9 cellular contexts compared by ENCODE assay signal in the genomic region with DNA sequence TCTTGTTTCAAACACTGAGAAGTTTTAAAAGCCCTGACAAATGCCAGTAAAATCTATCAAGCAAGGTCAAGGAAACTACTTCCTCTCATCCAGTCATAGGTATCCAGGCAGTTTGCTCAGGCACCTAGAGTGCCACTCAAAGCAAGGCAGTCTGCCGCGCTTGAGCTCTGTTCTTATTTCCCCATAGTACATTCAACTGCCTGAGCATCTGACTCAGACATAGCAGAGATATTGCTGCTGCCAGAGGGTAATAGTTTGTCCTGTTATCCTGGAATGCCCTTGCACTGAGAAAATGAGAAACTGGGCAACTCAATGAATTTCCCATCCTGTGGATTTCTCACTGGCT.
DNase-seq lines count a peak whose midpoint lies in the region; ATAC-seq and TF ChIP-seq lines count a peak whose summit lies in the region.
"Had no signal": no experiment of that assay in that cellular context is flagged by ENCODE, and none has a peak within 500 bp of the region (broad histone marks: within the 10 kb centered on the region; RNA-seq: fewer than 3 reads in every experiment).

No MANE protein-coding gene starts in this region.

- TF ChIP-seq CTCF in RWPE2 (IDR thresholded peaks at IDR 0.05; ENCODE audit: poor library complexity, severe bottlenecking) (no peak), fibroblast of mammary gland (conservative IDR thresholded peaks at IDR 0.05; ENCODE audit: control insufficient read depth, insufficient read depth, low read depth, low read length) (no peak)

- DNase-seq in DMS79 (lab: John Stamatoyannopoulos, UW), result peak; percentile 0
- no peak for DNase-seq in DMS79 treated with DMSO at 0.1 percent for 48 hours (lab: John Stamatoyannopoulos, UW)
- no peak for DNase-seq in RWPE2 (ENCODE audit: low spot score)
- DNase-seq in fibroblast of mammary gland (ENCODE audit: low read depth), result peak; percentile 38
- peak; percentile 33 for DNase-seq in pons (ENCODE audit: low spot score)
- no peak for DNase-seq in T-helper 9 cell
- DNase-seq: 8988T had no signal

- H3K4me3 ChIP-seq in RWPE2 (ENCODE audit: severe bottlenecking) (no peak overlapping the region), fibroblast of mammary gland (ENCODE audit: control insufficient read depth, low read depth, low read length) (no peak overlapping the region)

- H3K36me3 ChIP-seq in RWPE2 (ENCODE audit: low read depth), result no peaks in the 10 kb centered on the region

- H3K9me3 ChIP-seq in RWPE2 (ENCODE audit: severe bottlenecking), result no peaks in the 10 kb centered on the region

- ATAC-seq in RWPE2 (ENCODE audit: low read depth), result peak; percentile 93
- ATAC-seq in HG02840 (IDR thresholded peaks at IDR 0.05; ENCODE audit: low FRiP score, unreplicated experiment), result no peak
- no peak for ATAC-seq in GM21381 (IDR thresholded peaks at IDR 0.05; ENCODE audit: unreplicated experiment)

- H3K27ac ChIP-seq in RWPE2 (ENCODE audit: poor library complexity, severe bottlenecking), result no peak overlapping the region

- no peaks in the 10 kb centered on the region for H3K4me1 ChIP-seq in RWPE2 (ENCODE audit: insufficient read depth, poor library complexity, severe bottlenecking)

- H3K27me3 ChIP-seq in RWPE2 (ENCODE audit: insufficient read depth, poor library complexity, severe bottlenecking), result peaks cover 9% of the 10 kb centered on the region

Comparison
In these comparisons a context has a peak if more than half of its experiments do, and no peak if none do; other contexts are left out.
1. DNase-seq: peak in DMS79 (single experiment), fibroblast of mammary gland (single experiment) and pons (single experiment); none in DMS79 treated with DMSO at 0.1 percent for 48 hours (single experiment), RWPE2 (single experiment) and T-helper 9 cell (single experiment).